Comparison of ENCODE assay signal across 8 cellular contexts in the genomic region with DNA sequence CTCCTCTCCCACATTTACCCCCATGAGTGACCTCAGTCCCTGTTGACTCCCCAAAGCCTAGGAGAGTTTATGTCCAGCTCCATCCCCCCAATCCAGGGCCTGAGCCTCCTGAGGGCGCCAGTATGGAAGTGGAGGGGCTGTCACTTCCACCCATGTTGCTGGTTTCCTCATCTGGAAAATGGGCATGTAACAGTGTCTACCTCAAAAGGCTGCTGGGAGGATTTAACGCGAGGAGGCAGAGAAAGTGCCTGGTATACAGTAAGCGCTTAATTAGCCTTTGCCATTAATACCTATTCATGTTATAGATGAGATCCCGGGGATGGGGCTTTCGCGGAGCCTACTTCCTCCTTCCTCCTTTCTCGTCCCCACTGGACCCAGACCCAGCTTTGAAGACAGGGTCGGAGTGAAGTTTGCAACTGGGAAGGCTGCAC. TPM values are rescaled to one million over a fixed set of nuclear protein-coding genes. Genes with fewer than 3 reads are reported as not detected.
A peak's percentile ranks its signal among the peaks of the same experiment; 100 is the strongest.
DNase-seq lines count a peak whose midpoint lies in the region; ATAC-seq and TF ChIP-seq lines count a peak whose summit lies in the region.

No MANE protein-coding gene starts in this region.

- peaks cover 6% of the 10 kb centered on the region for H3K36me3 ChIP-seq in fibroblast of lung (ENCODE audit: control insufficient read depth, insufficient read depth, low read length)

- TF ChIP-seq CTCF in fibroblast of lung (conservative IDR thresholded peaks at IDR 0.05 in 1 of 2, IDR thresholded peaks at IDR 0.05 in 1 of 2; ENCODE audit: low read depth in 1 of 2, low read length in 2 of 2), result no peak

- H3K27ac ChIP-seq in fibroblast of lung (ENCODE audit: insufficient read depth, low read length), result peak overlapping the region; percentile 69

- H3K9ac ChIP-seq in fibroblast of lung (ENCODE audit: insufficient read depth, low read length), result peak overlapping the region; percentile 79

- H4K20me1 ChIP-seq in fibroblast of lung (ENCODE audit: control insufficient read depth, extremely low read depth, insufficient read depth, low read length), result no peaks in the 10 kb centered on the region

- no peaks in the 10 kb centered on the region for H3K27me3 ChIP-seq in fibroblast of lung (ENCODE audit: control insufficient read depth, insufficient read depth, low read length)

- H2AFZ ChIP-seq in fibroblast of lung (ENCODE audit: low read length), result peak overlapping the region; percentile 94

- peaks cover 9% of the 10 kb centered on the region for H3K79me2 ChIP-seq in fibroblast of lung (ENCODE audit: control insufficient read depth, insufficient read depth, low read length)

- H3K4me3 ChIP-seq in fibroblast of lung (replicated peaks in 1 of 4; ENCODE audit: control extremely low read depth in 1 of 4, insufficient read depth in 1 of 4, low read depth in 3 of 4, low read length in 4 of 4), result peak overlapping the region; percentile 83 to 98 (median 93)

- ATAC-seq in GM19043 (IDR thresholded peaks at IDR 0.05; ENCODE audit: low read depth, unreplicated experiment), result peak; percentile 8
- ATAC-seq in GM21367 (IDR thresholded peaks at IDR 0.05; ENCODE audit: unreplicated experiment), result no peak

- H3K4me2 ChIP-seq in fibroblast of lung (ENCODE audit: extremely low read depth, insufficient read depth, low read length), result peak overlapping the region; percentile 42

- no peaks in the 10 kb centered on the region for H3K9me3 ChIP-seq in fibroblast of lung (ENCODE audit: control insufficient read depth, insufficient read depth, low read depth, low read length)

- H3K4me1 ChIP-seq in fibroblast of lung (ENCODE audit: control insufficient read depth, extremely low read depth, insufficient read depth, low read length), result no peaks in the 10 kb centered on the region

- DNase-seq in RKO (ENCODE audit: low spot score), result peak; percentile 36
- DNase-seq in fibroblast of lung (ENCODE audit: low read depth in 2 of 2), result no peak
- DNase-seq in putamen (ENCODE audit: low spot score), result peak; percentile 28
- no peak for DNase-seq in HPDE6-E6E7 (ENCODE audit: extremely low spot score)
- no peak for DNase-seq in NCI-H2196 treated with DMSO at 0.1 percent for 48 hours (lab: John Stamatoyannopoulos, UW; ENCODE audit: unreplicated experiment)
- DNase-seq in NCI-H345 treated with DMSO at 0.1 percent for 48 hours (lab: John Stamatoyannopoulos, UW; ENCODE audit: unreplicated experiment), result no peak

RNA-seq across cellular contexts. Expression of gene TYK2, which starts 0.5 kb away (rescaled TPM):
- total RNA-seq in fibroblast of lung, result 72.4 and 95.5 TPM in 2 replicates
- 17.4 and 24.0 TPM in 2 replicates for polyA plus RNA-seq in fibroblast of lung
- polyA plus RNA-seq in fibroblast of lung (2012), result 44.5 and 59.0 TPM in 2 replicates
- 111 and 241 TPM in 2 replicates for polyA minus RNA-seq in fibroblast of lung (ENCODE audit: low replicate concordance)

RNA-seq across cellular contexts. Expression of gene CDC37, which starts 23.4 kb away (rescaled TPM):
- total RNA-seq in fibroblast of lung, result 108 and 129 TPM in 2 replicates
- polyA plus RNA-seq in fibroblast of lung, result 266 and 342 TPM in 2 replicates
- polyA plus RNA-seq in fibroblast of lung (2012), result 177 and 255 TPM in 2 replicates
- 139 and 172 TPM in 2 replicates for polyA minus RNA-seq in fibroblast of lung (ENCODE audit: low replicate concordance)

RNA-seq across cellular contexts. Expression of gene PDE4A, which starts 40.4 kb away (rescaled TPM):
- 3.1 and 4.1 TPM in 2 replicates for total RNA-seq in fibroblast of lung
- 3.6 and 4.9 TPM in 2 replicates for polyA plus RNA-seq in fibroblast of lung
- polyA plus RNA-seq in fibroblast of lung (2012), result 9.5 TPM in 2 replicates
- 30.4 and 42.3 TPM in 2 replicates for polyA minus RNA-seq in fibroblast of lung (ENCODE audit: low replicate concordance)

RNA-seq across cellular contexts. Expression of gene ICAM3, which starts 40.5 kb away (rescaled TPM):
- 4.3 and 5.1 TPM in 2 replicates for total RNA-seq in fibroblast of lung
- polyA plus RNA-seq in fibroblast of lung, result 4.5 and 7.1 TPM in 2 replicates
- polyA plus RNA-seq in fibroblast of lung (2012), result 8.8 and 15.6 TPM in 2 replicates
- 4.6 and 7.5 TPM in 2 replicates for polyA minus RNA-seq in fibroblast of lung (ENCODE audit: low replicate concordance)

RNA-seq across cellular contexts. Expression of gene RAVER1, which starts 46.6 kb away (rescaled TPM):
- total RNA-seq in fibroblast of lung, result 4.9 and 5.6 TPM in 2 replicates
- 2.3 and 4.3 TPM in 2 replicates for polyA plus RNA-seq in fibroblast of lung
- 14.3 and 23.6 TPM in 2 replicates for polyA plus RNA-seq in fibroblast of lung (2012)
- 7.3 and 8.3 TPM in 2 replicates for polyA minus RNA-seq in fibroblast of lung (ENCODE audit: low replicate concordance)

Comparison
In these comparisons a context has a peak if more than half of its experiments do, and no peak if none do; other contexts are left out.
1. DNase-seq: peak in RKO (single experiment) and putamen (single experiment); none in fibroblast of lung (0 of 2), HPDE6-E6E7 (single experiment), NCI-H2196 treated with DMSO at 0.1 percent for 48 hours (single experiment) and NCI-H345 treated with DMSO at 0.1 percent for 48 hours (single experiment).